In the genomic region with DNA sequence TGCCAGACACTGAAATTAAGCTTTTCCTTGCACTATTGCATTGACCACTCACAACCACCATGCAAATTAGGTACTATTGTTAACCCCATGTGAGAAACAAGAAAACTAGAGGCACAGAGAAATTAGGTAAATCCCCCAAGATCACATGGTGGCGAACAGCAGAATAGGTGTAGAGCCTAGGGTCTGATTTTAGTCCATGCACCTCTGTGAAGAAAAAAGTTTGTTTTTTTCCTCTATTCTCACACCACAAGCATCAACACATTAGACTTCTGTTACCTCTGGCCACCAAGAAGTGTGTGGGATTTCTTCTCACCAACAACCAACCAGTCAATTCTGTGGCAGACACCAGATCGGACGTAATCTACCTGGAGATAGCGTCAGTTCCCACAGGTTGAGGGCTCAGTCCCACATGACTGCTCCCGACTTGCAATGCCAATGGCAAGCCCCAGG, we compare ENCODE assay signal across 19 cellular contexts.
DNase-seq lines count a peak whose midpoint lies in the region; ATAC-seq and TF ChIP-seq lines count a peak whose summit lies in the region.
"Had no signal": no experiment of that assay in that cellular context is flagged by ENCODE, and none has a peak within 500 bp of the region (broad histone marks: within the 10 kb centered on the region; RNA-seq: fewer than 3 reads in every experiment).

No MANE protein-coding gene starts in this region.

- no peaks in the 10 kb centered on the region for H3K9me3 ChIP-seq in PC-9 (ENCODE audit: insufficient read depth, low read depth)
- H3K9me3 ChIP-seq: Peyer's patch, right atrium auricular region had no signal

- no peak for TF ChIP-seq POLR2A in GM18505 (IDR thresholded peaks at IDR 0.05; ENCODE audit: borderline replicate concordance, extremely low read depth, insufficient read depth, insufficient read length)

- POLR2A ChIA-PET in PC-9 (lab: Charles Lee; ENCODE audit: unreplicated experiment): no interaction called here

- ATAC-seq in GM18505 (IDR thresholded peaks at IDR 0.05; ENCODE audit: unreplicated experiment): peak; percentile 64
- ATAC-seq in GM19438 (IDR thresholded peaks at IDR 0.05; ENCODE audit: low read depth, unreplicated experiment): peak; percentile 95
- peak; percentile 96 for ATAC-seq in HG02759 (IDR thresholded peaks at IDR 0.05; ENCODE audit: unreplicated experiment)
- peak; percentile 82 for ATAC-seq in HG03439 (IDR thresholded peaks at IDR 0.05; ENCODE audit: unreplicated experiment)
- no peak for ATAC-seq in HG03097 (IDR thresholded peaks at IDR 0.05; ENCODE audit: low FRiP score, unreplicated experiment)
- ATAC-seq: left cardiac atrium; stimulated activated naive CD8-positive, alpha-beta T cell treated with anti-CD3 and anti-CD28 coated beads, Interleukin-15, Interleukin-2, amounts not matched to agents 100 U/mL and 50 U/mL, for 24 hours had no signal

- no peaks in the 10 kb centered on the region for H4K20me1 ChIP-seq in PC-9 (ENCODE audit: insufficient read depth)

- intact Hi-C loops in PC-9 (cut with micrococcal nuclease; ENCODE audit: unreplicated experiment): no loop called here
- intact Hi-C loops in head of caudate nucleus (cut with DNase I): no loop called here

- CTCF ChIA-PET in PC-9 (lab: Charles Lee): no interaction called here

- no TSS peak for BruUV-seq in PC-9 (replicated peaks; lab: Mats Ljungman, UMichigan)

- no peaks in the 10 kb centered on the region for H3K36me3 ChIP-seq in PC-9 (ENCODE audit: low read depth)
- H3K36me3 ChIP-seq: Peyer's patch, right atrium auricular region had no signal

- no peaks in the 10 kb centered on the region for H3K9me2 ChIP-seq in PC-9 (ENCODE audit: insufficient read depth)

- H3K4me1 ChIP-seq in PC-9 (replicated peaks; ENCODE audit: insufficient read depth): no peaks in the 10 kb centered on the region
- H3K4me1 ChIP-seq: Peyer's patch, right atrium auricular region had no signal

- no peaks in the 10 kb centered on the region for H3F3A ChIP-seq in PC-9 (ENCODE audit: insufficient read depth, low read depth)

- no peaks in the 10 kb centered on the region for H3K27me3 ChIP-seq in PC-9 (ENCODE audit: insufficient read depth, low read depth)
- H3K27me3 ChIP-seq: Peyer's patch, right atrium auricular region had no signal

- no peak overlapping the region for H3K4me2 ChIP-seq in PC-9

- no peak overlapping the region for H2AFZ ChIP-seq in PC-9

- H3K4me3 ChIP-seq in PC-9: no peak overlapping the region
- H3K4me3 ChIP-seq: Peyer's patch, right atrium auricular region had no signal

- no peak for TF ChIP-seq CTCF in PC-9 (conservative IDR thresholded peaks at IDR 0.05)

- DNase-seq in PC-9 (no peak), COLO829 (ENCODE audit: low spot score) (no peak), head of caudate nucleus (no peak)
- DNase-seq: activated CD4-positive, alpha-beta T cell treated with anti-CD3 and anti-CD28 coated beads, Interleukin-2, amount 50 U/mL, for 48 hours; EL; endodermal cell; left cardiac atrium; MV-4-11; naive B cell; Peyer's patch; stimulated activated CD4-positive, alpha-beta T cell treated with anti-CD3 and anti-CD28 coated beads, Interleukin-4, amount 100 ng/mL, for 24 hours; stimulated activated naive CD8-positive, alpha-beta T cell treated with anti-CD3 and anti-CD28 coated beads, Interleukin-15, Interleukin-2, amounts not matched to agents 100 U/mL and 50 U/mL, for 24 hours; T-helper 2 cell had no signal

- no peak overlapping the region for H3K27ac ChIP-seq in PC-9
- H3K27ac ChIP-seq: Peyer's patch, right atrium auricular region had no signal

- H3K79me2 ChIP-seq in PC-9 (ENCODE audit: low read depth): no peaks in the 10 kb centered on the region
